In the genomic region with DNA sequence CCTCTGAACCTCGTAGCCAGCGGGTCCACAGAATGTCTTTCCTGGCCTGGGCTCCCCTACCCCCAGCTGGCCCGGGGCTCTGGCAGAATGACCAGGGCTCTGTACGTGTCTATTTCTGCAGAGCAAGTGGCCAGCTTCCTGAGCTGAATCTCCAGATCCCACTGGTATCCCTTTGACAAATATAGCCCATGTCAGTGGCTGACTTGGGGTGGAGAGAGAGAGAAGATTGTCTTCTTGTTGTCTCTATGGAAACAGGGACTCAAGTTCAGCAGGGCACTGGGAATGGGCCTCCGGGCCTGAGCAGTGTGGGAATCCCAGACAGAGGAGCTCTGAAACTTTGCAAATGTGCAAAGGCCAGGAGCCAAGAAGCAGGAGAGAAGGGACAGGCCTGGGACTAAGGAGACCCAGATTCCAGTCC, we compare ENCODE assay signal across 15 cellular contexts. TPM values are rescaled to one million over a fixed set of nuclear protein-coding genes. Genes with fewer than 3 reads are reported as not detected.
DNase-seq lines count a peak whose midpoint lies in the region; ATAC-seq, FAIRE-seq and TF ChIP-seq lines count a peak whose summit lies in the region.
"Had no signal": no experiment of that assay in that cellular context is flagged by ENCODE, and none has a peak within 500 bp of the region (broad histone marks: within the 10 kb centered on the region; RNA-seq: fewer than 3 reads in every experiment).

No MANE protein-coding gene starts in this region.

- no peaks in the 10 kb centered on the region for H3K27me3 ChIP-seq in thyroid gland
- H3K27me3 ChIP-seq: Peyer's patch had no signal

- peaks cover 23% of the 10 kb centered on the region for H3K4me1 ChIP-seq in mesodermal cell (ENCODE audit: control insufficient read depth, insufficient read depth, low read length, poor library complexity, severe bottlenecking)
- H3K4me1 ChIP-seq in thyroid gland = peaks cover 16 to 22% of the 10 kb centered on the region in 2 donors

- H3K27ac ChIP-seq in mesodermal cell (ENCODE audit: low read depth, low read length, severe bottlenecking) = peak overlapping the region; percentile 92
- H3K27ac ChIP-seq in thyroid gland = peak overlapping the region in 2 of 3 donors; percentile 5 to 33
- H3K27ac ChIP-seq: 22Rv1 had no signal

- DNase-seq in NCI-H1417 (lab: John Stamatoyannopoulos, UW) (peak in 2 of 3 experiments; percentile 35 to 52), NCI-H1417 treated with DMSO at 0.1 percent for 48 hours (lab: John Stamatoyannopoulos, UW) (no peak), epidermal melanocyte (ENCODE audit: insufficient read length, low spot score) (peak; percentile 75), thyroid gland (no peak), frontal cortex (ENCODE audit: low spot score in 2 of 2) (no peak), kidney glomerular epithelial cell (lab: John Stamatoyannopoulos, UW) (no peak)
- DNase-seq: activated CD4-positive, alpha-beta T cell treated with anti-CD3 and anti-CD28 coated beads for 4 hours; activated T-cell treated with anti-CD3 and anti-CD28 coated beads, Interleukin-2, amount 50 U/mL, for 4 hours; NCI-H524 treated with DMSO at 0.1 percent for 48 hours; stimulated activated naive CD4-positive, alpha-beta T cell treated with Interleukin-2 at 50 U/mL for 16 hours had no signal

- TF ChIP-seq CTCF in thyroid gland (IDR thresholded peaks at IDR 0.05) = no peak

- H3K9me3 ChIP-seq in mesodermal cell (ENCODE audit: control insufficient read depth, low read length) (no peaks in the 10 kb centered on the region), thyroid gland (no peaks in the 10 kb centered on the region)
- H3K9me3 ChIP-seq: Peyer's patch had no signal

- intact Hi-C loops in thyroid gland (cut with DNase I) = no loop called here

- no peak for TF ChIP-seq POLR2A in thyroid gland (IDR thresholded peaks at IDR 0.05)

- no peak for ATAC-seq in activated CD4-positive, CD25-positive, alpha-beta regulatory T cell treated with anti-CD3 and anti-CD28 coated beads, Interleukin-2, amount 50 U/mL, for 24 hours
- ATAC-seq: activated T-cell treated with anti-CD3 and anti-CD28 coated beads, Interleukin-2, amount 50 U/mL, for 4 hours had no signal

- no peak overlapping the region for H3K4me3 ChIP-seq in mesodermal cell (ENCODE audit: extremely low read depth, insufficient read depth, low read length, poor library complexity, severe bottlenecking)
- no peak overlapping the region for H3K4me3 ChIP-seq in thyroid gland (replicated peaks in 1 of 3)
- H3K4me3 ChIP-seq: Peyer's patch had no signal

- no peaks in the 10 kb centered on the region for H3K36me3 ChIP-seq in mesodermal cell (ENCODE audit: control insufficient read depth, insufficient read depth, low read length)
- no peaks in the 10 kb centered on the region for H3K36me3 ChIP-seq in thyroid gland
- H3K36me3 ChIP-seq: Peyer's patch had no signal

- no peak for FAIRE-seq in frontal cortex (lab: Jason Lieb, UNC)

- 86 to 100% methylated on average over 2 to 5 of the region's 5 CpGs for WGBS in mesodermal cell (ENCODE audit: insufficient coverage in 2 of 2), 2 experiments
- WGBS in thyroid gland, 2 donors = 63 to 75% methylated on average over 3 to 5 of the region's 5 CpGs

RNA-seq across cellular contexts. Expression of a gene that starts 33.9 kb away (rescaled TPM):
- 12.6 TPM for polyA plus RNA-seq in mesodermal cell (2013, experiment 1 of 2)
- polyA plus RNA-seq in mesodermal cell (2013, experiment 2 of 2) = 16.2 TPM
- 10 to 100 TPM; 25.8 to 56.2 (median 35.3) TPM for total RNA-seq in thyroid gland
- total RNA-seq in frontal cortex = 0.41 TPM
- total RNA-seq: T-helper 1 cell treated with Interleukin-12 subunit alpha and Interleukin-12 subunit beta and Interleukin-4 antibody, amounts not matched to agents 30 ng/mL and 1 ng/mL, for 36 hours had no signal

Comparison
In these comparisons a context has a peak if more than half of its experiments do, and no peak if none do; other contexts are left out.
1. DNase-seq: peak in NCI-H1417 (2 of 3) and epidermal melanocyte (single experiment); none in NCI-H1417 treated with DMSO at 0.1 percent for 48 hours (single experiment), thyroid gland (0 of 2), frontal cortex (0 of 2) and kidney glomerular epithelial cell (single experiment).
2. RNA of a gene that starts 33.9 kb away (total RNA-seq): 25.8 to 56.2 TPM in thyroid gland; 0.41 TPM in frontal cortex (single experiment); every median in the first group is over 10 times any median in the second.